11 cellular contexts compared by ENCODE assay signal in the genomic region with DNA sequence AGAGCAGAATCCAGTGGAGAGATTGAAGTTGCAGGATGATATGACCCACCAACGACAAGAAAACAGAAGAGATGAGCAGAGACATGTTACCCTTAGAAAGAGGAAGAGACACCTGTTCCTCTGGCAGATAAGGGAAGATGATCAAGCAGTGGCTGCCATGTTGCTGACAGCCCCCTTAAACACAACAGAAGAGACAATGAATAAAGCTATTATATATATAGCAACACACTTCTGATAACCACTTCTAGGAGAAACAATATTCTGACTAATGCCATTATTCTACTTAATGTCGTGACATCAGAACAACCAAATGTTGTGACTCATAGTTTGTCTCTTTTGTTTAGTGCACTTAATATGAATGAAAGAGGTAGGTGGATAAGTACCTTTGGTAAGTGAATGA. TPM values are rescaled to one million over a fixed set of nuclear protein-coding genes. Genes with fewer than 3 reads are reported as not detected.
A peak's percentile ranks its signal among the peaks of the same experiment; 100 is the strongest.
DNase-seq lines count a peak whose midpoint lies in the region; ATAC-seq lines count a peak whose summit lies in the region.
"Had no signal": no experiment of that assay in that cellular context is flagged by ENCODE, and none has a peak within 500 bp of the region (broad histone marks: within the 10 kb centered on the region; RNA-seq: fewer than 3 reads in every experiment).

No MANE protein-coding gene starts in this region.

- no peaks in the 10 kb centered on the region for H3K36me3 Mint-ChIP-seq in activated CD4-positive, alpha-beta T cell treated with anti-CD3 and anti-CD28 coated beads, Interleukin-2, amount 10 ng/mL, durations not matched to agents 24 days and 14 days (ENCODE audit: low read depth)

- no peak overlapping the region for H3K27ac ChIP-seq in substantia nigra (ENCODE audit: low read depth, low read length, poor library complexity, severe bottlenecking)

- DNase-seq in RPMI7951 (ENCODE audit: low read depth) (peak; percentile 52), myocyte (ENCODE audit: low read depth) (peak; percentile 18), substantia nigra (lab: John Stamatoyannopoulos, UW) (no peak), OCI-M1 (lab: John Stamatoyannopoulos, UW) (no peak), COLO668 (lab: John Stamatoyannopoulos, UW; ENCODE audit: unreplicated experiment) (no peak)
- no peak for DNase-seq in activated CD4-positive, alpha-beta T cell treated with anti-CD3 and anti-CD28 coated beads, Interleukin-2, amount 10 ng/mL, durations not matched to agents 24 days and 14 days
- DNase-seq: activated T-cell treated with anti-CD3 and anti-CD28 coated beads for 4 hours, NCI-H1092 treated with DMSO at 0.1 percent for 48 hours, SHP77 had no signal

- intact Hi-C loops in activated CD4-positive, alpha-beta T cell treated with anti-CD3 and anti-CD28 coated beads, Interleukin-2, amount 10 ng/mL, durations not matched to agents 24 days and 14 days (cut with micrococcal nuclease), result loop anchor here (2.0 kb wide), 1 partner anchor 45 kb away; a partner anchor contains a TSS

- ATAC-seq in GM18867 (IDR thresholded peaks at IDR 0.05; ENCODE audit: unreplicated experiment), result peak; percentile 29
- ATAC-seq in HG02759 (IDR thresholded peaks at IDR 0.05; ENCODE audit: unreplicated experiment), result peak; percentile 56

- no peak overlapping the region for H3K4me3 Mint-ChIP-seq in activated CD4-positive, alpha-beta T cell treated with anti-CD3 and anti-CD28 coated beads, Interleukin-2, amount 10 ng/mL, durations not matched to agents 24 days and 14 days

- H3K27me3 Mint-ChIP-seq in activated CD4-positive, alpha-beta T cell treated with anti-CD3 and anti-CD28 coated beads, Interleukin-2, amount 10 ng/mL, durations not matched to agents 24 days and 14 days, result no peaks in the 10 kb centered on the region

- H3K27ac Mint-ChIP-seq in activated CD4-positive, alpha-beta T cell treated with anti-CD3 and anti-CD28 coated beads, Interleukin-2, amount 10 ng/mL, durations not matched to agents 24 days and 14 days, result no peak overlapping the region

- H3K4me1 Mint-ChIP-seq in activated CD4-positive, alpha-beta T cell treated with anti-CD3 and anti-CD28 coated beads, Interleukin-2, amount 10 ng/mL, durations not matched to agents 24 days and 14 days, result no peaks in the 10 kb centered on the region

- H3K9me3 Mint-ChIP-seq in activated CD4-positive, alpha-beta T cell treated with anti-CD3 and anti-CD28 coated beads, Interleukin-2, amount 10 ng/mL, durations not matched to agents 24 days and 14 days, result no peaks in the 10 kb centered on the region

RNA-seq across cellular contexts. Expression of a gene that starts 44.9 kb away (rescaled TPM):
- 6.3 and 9.4 TPM in 2 replicates for total RNA-seq in RPMI7951 (2014; rRNA removed; shearing (Covaris generic))
- total RNA-seq in myocyte, result 6.9 and 15.1 TPM in 2 replicates
- polyA plus RNA-seq in myocyte (2012), result 10.2 TPM
- total RNA-seq in activated CD4-positive, alpha-beta T cell treated with anti-CD3 and anti-CD28 coated beads, Interleukin-2, amount 10 ng/mL, durations not matched to agents 24 days and 14 days, result 0.66 and 0.68 TPM in 2 replicates

Comparison
In these comparisons a context has a peak if more than half of its experiments do, and no peak if none do; other contexts are left out.
1. DNase-seq: peak in RPMI7951 (single experiment) and myocyte (single experiment); none in substantia nigra (0 of 49), OCI-M1 (single experiment), COLO668 (single experiment) and activated CD4-positive, alpha-beta T cell treated with anti-CD3 and anti-CD28 coated beads, Interleukin-2, amount 10 ng/mL, durations not matched to agents 24 days and 14 days (single experiment).